8 cellular contexts compared by ENCODE assay signal in genomic region chr11:289706-290620, GRCh38. TPM values are rescaled to one million over a fixed set of nuclear protein-coding genes. Genes with fewer than 3 reads are reported as not detected.
A peak's percentile ranks its signal among the peaks of the same experiment; 100 is the strongest.
DNase-seq lines count a peak whose midpoint lies in the region; ATAC-seq and TF ChIP-seq lines count a peak whose summit lies in the region.

No MANE protein-coding gene starts in this region.

- peak overlapping the region in 1 of 2 donors; percentile 77 for H3K27ac ChIP-seq in left lung
- peak overlapping the region; percentile 67 to 79 for H3K27ac ChIP-seq in tibial artery

- peaks cover 46% of the 10 kb centered on the region for H3K4me1 Mint-ChIP-seq in activated CD4-positive, alpha-beta T cell treated with anti-CD3 and anti-CD28 coated beads, Interleukin-2, amount 10 ng/mL, durations not matched to agents 7 days and 5 days

- H3K27ac Mint-ChIP-seq in activated CD4-positive, alpha-beta T cell treated with anti-CD3 and anti-CD28 coated beads, Interleukin-2, amount 10 ng/mL, durations not matched to agents 7 days and 5 days = peak overlapping the region; percentile 77

- POLR2A ChIA-PET in activated CD4-positive, alpha-beta T cell treated with anti-CD3 and anti-CD28 coated beads, Interleukin-2, amount 10 ng/mL, durations not matched to agents 7 days and 5 days (lab: Charles Lee) = no interaction called here

- H3K9me3 Mint-ChIP-seq in activated CD4-positive, alpha-beta T cell treated with anti-CD3 and anti-CD28 coated beads, Interleukin-2, amount 10 ng/mL, durations not matched to agents 7 days and 5 days = no peaks in the 10 kb centered on the region

- H3K36me3 ChIP-seq in adipocyte (ENCODE audit: control insufficient read depth, insufficient read depth, low read length, severe bottlenecking) = no peaks in the 10 kb centered on the region
- H3K36me3 ChIP-seq in left lung = peaks cover 0 to 44% of the 10 kb centered on the region in 2 donors
- peaks cover 0 to 38% (median 10%) of the 10 kb centered on the region in 3 donors for H3K36me3 ChIP-seq in tibial artery

- peaks cover 2% of the 10 kb centered on the region for H3K27me3 Mint-ChIP-seq in activated CD4-positive, alpha-beta T cell treated with anti-CD3 and anti-CD28 coated beads, Interleukin-2, amount 10 ng/mL, durations not matched to agents 7 days and 5 days

- DNase-seq in activated CD4-positive, alpha-beta T cell treated with anti-CD3 and anti-CD28 coated beads, Interleukin-2, amount 10 ng/mL, durations not matched to agents 7 days and 5 days = no peak
- no peak for DNase-seq in activated CD4-positive, alpha-beta T cell treated with anti-CD3 and anti-CD28 coated beads for 4 hours
- DNase-seq in adipocyte (ENCODE audit: low read depth) (no peak), left lung (peak; percentile 33 to 78), tibial artery (peak; percentile 22 to 67), foreskin melanocyte (no peak), EL (no peak)

- CTCF ChIA-PET in activated CD4-positive, alpha-beta T cell treated with anti-CD3 and anti-CD28 coated beads, Interleukin-2, amount 10 ng/mL, durations not matched to agents 7 days and 5 days (lab: Charles Lee) = interaction anchor here (0.7 to 1.6 kb wide), 7 partner anchors 9 to 82 kb away, joined by 3 to 4 read pairs (median 3); no protein-coding TSS in a partner anchor

- peaks cover 15% of the 10 kb centered on the region for H3K27me3 ChIP-seq in adipocyte (replicated peaks; ENCODE audit: control insufficient read depth, insufficient read depth, low read length)
- peaks cover 0 to 18% of the 10 kb centered on the region in 2 donors for H3K27me3 ChIP-seq in left lung
- peaks cover 0 to 21% of the 10 kb centered on the region in 2 donors for H3K27me3 ChIP-seq in tibial artery

- peaks cover 29% of the 10 kb centered on the region for H3K36me3 Mint-ChIP-seq in activated CD4-positive, alpha-beta T cell treated with anti-CD3 and anti-CD28 coated beads, Interleukin-2, amount 10 ng/mL, durations not matched to agents 7 days and 5 days (ENCODE audit: low read depth)

- intact Hi-C loops in left lung (cut with DNase I) = no loop called here
- intact Hi-C loops in tibial artery (cut with DNase I; ENCODE audit: low total_unique reads) = no loop called here

- no peak for ATAC-seq in left lung
- no peak for ATAC-seq in HG03095 (IDR thresholded peaks at IDR 0.05; ENCODE audit: unreplicated experiment)

- H3K9me3 ChIP-seq in adipocyte (ENCODE audit: control insufficient read depth, low read length) (no peaks in the 10 kb centered on the region), left lung (no peaks in the 10 kb centered on the region), tibial artery (no peaks in the 10 kb centered on the region)

- no peak overlapping the region for H3K9ac ChIP-seq in adipocyte (ENCODE audit: low read length)

- peak overlapping the region; percentile 73 for H3K4me3 Mint-ChIP-seq in activated CD4-positive, alpha-beta T cell treated with anti-CD3 and anti-CD28 coated beads, Interleukin-2, amount 10 ng/mL, durations not matched to agents 7 days and 5 days

- peak overlapping the region; percentile 41 for H3K4me3 ChIP-seq in adipocyte (ENCODE audit: low read length)
- H3K4me3 ChIP-seq in left lung = peak overlapping the region; percentile 24 to 79
- peak overlapping the region; percentile 69 to 95 for H3K4me3 ChIP-seq in tibial artery

- H3K4me1 ChIP-seq in adipocyte (ENCODE audit: control insufficient read depth, insufficient read depth, low read length) = peaks cover 4% of the 10 kb centered on the region
- H3K4me1 ChIP-seq in left lung = peaks cover 4 to 24% of the 10 kb centered on the region in 2 donors
- H3K4me1 ChIP-seq in tibial artery = peaks cover 0 to 21% (median 18%) of the 10 kb centered on the region in 4 donors

- TF ChIP-seq CTCF in left lung (IDR thresholded peaks at IDR 0.05) = no peak
- no peak for TF ChIP-seq CTCF in tibial artery (IDR thresholded peaks at IDR 0.05)

RNA-seq across cellular contexts. Expression of gene PGGHG, which starts 1.0 kb away (rescaled TPM):
- 100 to 1,000 TPM; 325 to 377 TPM for total RNA-seq in activated CD4-positive, alpha-beta T cell treated with anti-CD3 and anti-CD28 coated beads, Interleukin-2, amount 10 ng/mL, durations not matched to agents 7 days and 5 days
- total RNA-seq in left lung = 10 to 100 TPM; 47.7 to 75.3 TPM

RNA-seq across cellular contexts. Expression of gene IFITM5, which starts 9.4 kb away (rescaled TPM):
- total RNA-seq in activated CD4-positive, alpha-beta T cell treated with anti-CD3 and anti-CD28 coated beads, Interleukin-2, amount 10 ng/mL, durations not matched to agents 7 days and 5 days = not detected
- not detected for total RNA-seq in left lung

RNA-seq across cellular contexts. Expression of gene NLRP6, which starts 11.8 kb away (rescaled TPM):
- total RNA-seq in activated CD4-positive, alpha-beta T cell treated with anti-CD3 and anti-CD28 coated beads, Interleukin-2, amount 10 ng/mL, durations not matched to agents 7 days and 5 days = 1 to 10 TPM; 5.5 to 6.5 TPM
- total RNA-seq in left lung = 1 to 10 TPM in 1 of 2 donors, under 1 TPM in 1; 0.26 to 1.5 TPM

RNA-seq across cellular contexts. Expression of gene IFITM2, which starts 17.7 kb away (rescaled TPM):
- total RNA-seq in activated CD4-positive, alpha-beta T cell treated with anti-CD3 and anti-CD28 coated beads, Interleukin-2, amount 10 ng/mL, durations not matched to agents 7 days and 5 days = 1,000 to 10,000 TPM; 1,561 to 1,733 TPM
- total RNA-seq in left lung = 100 to 1,000 TPM; 398 to 886 TPM

RNA-seq across cellular contexts. Expression of gene IFITM1, which starts 23.9 kb away (rescaled TPM):
- 1,000 to 10,000 TPM; 1,306 to 1,465 TPM for total RNA-seq in activated CD4-positive, alpha-beta T cell treated with anti-CD3 and anti-CD28 coated beads, Interleukin-2, amount 10 ng/mL, durations not matched to agents 7 days and 5 days
- 100 to 1,000 TPM in 1 of 2 donors, 10 to 100 TPM in 1; 98.7 to 149 TPM for total RNA-seq in left lung

Comparison
In these comparisons a context has a peak if more than half of its experiments do, and no peak if none do; other contexts are left out.
1. DNase-seq: peak in left lung (2 of 2) and tibial artery (2 of 2); none in activated CD4-positive, alpha-beta T cell treated with anti-CD3 and anti-CD28 coated beads, Interleukin-2, amount 10 ng/mL, durations not matched to agents 7 days and 5 days (single experiment), activated CD4-positive, alpha-beta T cell treated with anti-CD3 and anti-CD28 coated beads for 4 hours (0 of 2), adipocyte (single experiment), foreskin melanocyte (single experiment) and EL (single experiment).
2. RNA of gene PGGHG, which starts 1.0 kb away (total RNA-seq): 325 to 377 TPM in activated CD4-positive, alpha-beta T cell treated with anti-CD3 and anti-CD28 coated beads, Interleukin-2, amount 10 ng/mL, durations not matched to agents 7 days and 5 days; 47.7 to 75.3 TPM in left lung; every median in the first group is over 4 times any median in the second.
3. Peak in every context shown above with its lines, with median percentiles within 50 percentile points of each other: H3K4me3 ChIP-seq.